ENCODE assay signal across 1 cellular context in the genomic region with DNA sequence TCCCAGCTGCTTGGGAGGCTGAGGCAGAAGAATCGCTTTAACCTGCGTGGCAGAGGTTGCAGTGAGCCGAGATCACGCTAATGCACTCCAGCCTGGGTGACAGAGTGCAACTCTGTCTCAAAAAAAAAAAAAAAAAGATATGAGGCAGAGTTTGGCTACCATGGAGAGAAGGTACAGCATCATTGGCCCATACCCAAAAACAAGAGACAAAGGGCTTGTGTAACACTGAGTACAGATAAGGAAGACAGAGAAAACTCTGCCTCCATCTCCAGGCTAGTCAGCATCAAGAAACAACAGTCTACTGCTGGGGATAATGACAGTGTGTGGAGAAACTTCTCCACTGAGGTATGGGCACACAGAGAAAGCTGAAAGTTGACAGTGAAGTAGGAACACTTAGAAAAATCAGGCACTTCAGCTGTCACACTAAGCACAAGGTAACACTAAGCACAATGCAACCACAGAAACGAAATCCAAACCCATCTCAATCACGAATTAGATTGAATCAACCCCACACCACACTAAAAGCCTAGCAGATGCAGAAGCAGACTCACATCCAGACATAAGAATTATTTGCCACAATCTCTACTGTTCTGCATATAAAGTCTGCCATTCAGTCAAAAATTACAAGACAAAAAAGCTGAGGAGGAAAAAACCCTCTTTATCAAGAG.
TF ChIP-seq lines count a peak whose summit lies in the region.

No MANE protein-coding gene starts in this region.

TF ChIP-seq in K562, 482 proteins besides CTCF, POLR2A, EP300 and RAD21 (continued from another document):
- TF ChIP-seq, protein P1, sequence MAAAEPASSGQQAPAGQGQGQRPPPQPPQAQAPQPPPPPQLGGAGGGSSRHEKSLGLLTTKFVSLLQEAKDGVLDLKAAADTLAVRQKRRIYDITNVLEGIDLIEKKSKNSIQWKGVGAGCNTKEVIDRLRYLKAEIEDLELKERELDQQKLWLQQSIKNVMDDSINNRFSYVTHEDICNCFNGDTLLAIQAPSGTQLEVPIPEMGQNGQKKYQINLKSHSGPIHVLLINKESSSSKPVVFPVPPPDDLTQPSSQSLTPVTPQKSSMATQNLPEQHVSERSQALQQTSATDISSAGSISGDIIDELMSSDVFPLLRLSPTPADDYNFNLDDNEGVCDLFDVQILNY (CRISPR knock-in tag; IDR thresholded peaks at IDR 0.05) = no peak
- TF ChIP-seq SOX6 (IDR thresholded peaks at IDR 0.05) = 0 out of 2 replicates have a peak, but pooled peaks have one; percentile 58
- no peak for TF ChIP-seq ASH1L (IDR thresholded peaks at IDR 0.05; ENCODE audit: borderline replicate concordance, low read depth, partially characterized antibody)
- TF ChIP-seq, protein P2, sequence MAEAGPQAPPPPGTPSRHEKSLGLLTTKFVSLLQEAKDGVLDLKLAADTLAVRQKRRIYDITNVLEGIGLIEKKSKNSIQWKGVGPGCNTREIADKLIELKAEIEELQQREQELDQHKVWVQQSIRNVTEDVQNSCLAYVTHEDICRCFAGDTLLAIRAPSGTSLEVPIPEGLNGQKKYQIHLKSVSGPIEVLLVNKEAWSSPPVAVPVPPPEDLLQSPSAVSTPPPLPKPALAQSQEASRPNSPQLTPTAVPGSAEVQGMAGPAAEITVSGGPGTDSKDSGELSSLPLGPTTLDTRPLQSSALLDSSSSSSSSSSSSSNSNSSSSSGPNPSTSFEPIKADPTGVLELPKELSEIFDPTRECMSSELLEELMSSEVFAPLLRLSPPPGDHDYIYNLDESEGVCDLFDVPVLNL (CRISPR knock-in tag; IDR thresholded peaks at IDR 0.05; ENCODE audit: low read depth) = no peak
